ENCODE assay signal across 13 cellular contexts in genomic region chr1:221698579-221699349, GRCh38. TPM values are rescaled to one million over a fixed set of nuclear protein-coding genes. Genes with fewer than 3 reads are reported as not detected.
DNase-seq lines count a peak whose midpoint lies in the region; ATAC-seq and TF ChIP-seq lines count a peak whose summit lies in the region.
"Had no signal": no experiment of that assay in that cellular context is flagged by ENCODE, and none has a peak within 500 bp of the region (broad histone marks: within the 10 kb centered on the region; RNA-seq: fewer than 3 reads in every experiment).

No MANE protein-coding gene starts in this region.

- intact Hi-C loops in CD14-positive monocyte (cut with micrococcal nuclease), result loop anchor here in 1 of 2 donors (5.0 kb wide), 1 partner anchor 44 kb away; the partner anchor contains the start of gene DUSP10

- H3K36me3 ChIP-seq in mesenchymal stem cell (ENCODE audit: control insufficient read depth in 1 of 2, insufficient read depth in 2 of 2, low read depth in 1 of 2, low read length in 2 of 2), result peaks cover 4 to 30% of the 10 kb centered on the region in 2 experiments
- H3K36me3 ChIP-seq: neutrophil had no signal

- H3K27ac ChIP-seq in mesenchymal stem cell (ENCODE audit: low read length, poor library complexity, severe bottlenecking), result no peak overlapping the region
- H3K27ac ChIP-seq: neutrophil had no signal

- no peak overlapping the region for H2AFZ ChIP-seq in mesenchymal stem cell (ENCODE audit: low read depth, low read length)

- H3K14ac ChIP-seq in mesenchymal stem cell (ENCODE audit: low read length in 2 of 2), result no peak overlapping the region

- H3K4ac ChIP-seq in mesenchymal stem cell (ENCODE audit: low read depth in 1 of 2, low read length in 2 of 2), result no peak overlapping the region

- H3K27ac Mint-ChIP-seq in CD14-positive monocyte (peak overlapping the region; percentile 73 to 94 (median 90)), IgD-negative memory B cell (peak overlapping the region in 2 of 3 donors; percentile 3 to 14)
- peak overlapping the region; percentile 10 for H3K27ac Mint-ChIP-seq in activated naive CD8-positive, alpha-beta T cell treated with anti-CD3 and anti-CD28 coated beads, Interleukin-2, amount 50 U/mL, for 24 hours
- H3K27ac Mint-ChIP-seq: memory B cell had no signal

- no peak overlapping the region for H3K4me3 ChIP-seq in mesenchymal stem cell (ENCODE audit: insufficient read depth in 1 of 2, low read depth in 1 of 2, low read length in 2 of 2)

- no peak overlapping the region for H3K9ac ChIP-seq in mesenchymal stem cell (ENCODE audit: low read length)

- peak overlapping the region; percentile 68 for H2AK5ac ChIP-seq in mesenchymal stem cell (ENCODE audit: low read length, severe bottlenecking)

- 96% methylated on average over 2 of the region's 4 CpGs for WGBS in mesenchymal stem cell

- H3K36me3 Mint-ChIP-seq in CD14-positive monocyte (peaks cover 12 to 13% of the 10 kb centered on the region in 2 donors), IgD-negative memory B cell (peaks cover 9% of the 10 kb centered on the region)
- H3K36me3 Mint-ChIP-seq in activated naive CD8-positive, alpha-beta T cell treated with anti-CD3 and anti-CD28 coated beads, Interleukin-2, amount 50 U/mL, for 24 hours (ENCODE audit: low read depth), result peaks cover 39% of the 10 kb centered on the region

- no peaks in the 10 kb centered on the region for H3K27me3 Mint-ChIP-seq in CD14-positive monocyte (ENCODE audit: low read depth in 3 of 3)
- no peaks in the 10 kb centered on the region for H3K27me3 Mint-ChIP-seq in IgD-negative memory B cell
- no peaks in the 10 kb centered on the region for H3K27me3 Mint-ChIP-seq in activated naive CD8-positive, alpha-beta T cell treated with anti-CD3 and anti-CD28 coated beads, Interleukin-2, amount 50 U/mL, for 24 hours
- H3K27me3 Mint-ChIP-seq: memory B cell had no signal

- H2BK12ac ChIP-seq in mesenchymal stem cell (ENCODE audit: low read length in 2 of 2), result peak overlapping the region in 1 of 2 experiments; percentile 57

- no peaks in the 10 kb centered on the region for H3K4me1 ChIP-seq in mesenchymal stem cell (ENCODE audit: control insufficient read depth, insufficient read depth, low read depth, low read length)

- no peak for ATAC-seq in activated naive CD8-positive, alpha-beta T cell treated with anti-CD3 and anti-CD28 coated beads, Interleukin-2, amount 50 U/mL, for 24 hours
- ATAC-seq in omental fat pad (ENCODE audit: low FRiP score), result no peak
- ATAC-seq in HG03354 (IDR thresholded peaks at IDR 0.05; ENCODE audit: poor library complexity, severe bottlenecking, unreplicated experiment), result no peak

- H3K79me1 ChIP-seq in mesenchymal stem cell (replicated peaks; ENCODE audit: low read length, poor library complexity, severe bottlenecking), result no peaks in the 10 kb centered on the region

- H2BK15ac ChIP-seq in mesenchymal stem cell (ENCODE audit: low read depth, poor library complexity, severe bottlenecking), result no peak overlapping the region

- H3K9me3 Mint-ChIP-seq in CD14-positive monocyte (peaks cover 0 to 4% (median under 1%) of the 10 kb centered on the region in 7 donors), IgD-negative memory B cell (no peaks in the 10 kb centered on the region)
- H3K9me3 Mint-ChIP-seq in activated naive CD8-positive, alpha-beta T cell treated with anti-CD3 and anti-CD28 coated beads, Interleukin-2, amount 50 U/mL, for 24 hours, result peaks cover 8% of the 10 kb centered on the region
- H3K9me3 Mint-ChIP-seq: memory B cell had no signal

- no peak overlapping the region for H4K8ac ChIP-seq in mesenchymal stem cell (ENCODE audit: low read length)

- H2BK120ac ChIP-seq in mesenchymal stem cell (ENCODE audit: low read depth, low read length), result no peak overlapping the region

- H3K9me3 ChIP-seq in mesenchymal stem cell (ENCODE audit: control insufficient read depth, low read length), result no peaks in the 10 kb centered on the region
- H3K9me3 ChIP-seq: neutrophil had no signal

- no peak overlapping the region for H4K91ac ChIP-seq in mesenchymal stem cell (ENCODE audit: low read length)

- H3K4me2 ChIP-seq in mesenchymal stem cell (ENCODE audit: low read length, poor library complexity, severe bottlenecking), result no peak overlapping the region

- DNase-seq in CD14-positive monocyte (ENCODE audit: low spot score) (no peak), mesenchymal stem cell (no peak), omental fat pad (ENCODE audit: low spot score) (no peak), hippocampal formation (lab: John Stamatoyannopoulos, UW) (no peak), superior temporal gyrus (ENCODE audit: extremely low spot score) (no peak)
- DNase-seq in activated naive CD8-positive, alpha-beta T cell treated with anti-CD3 and anti-CD28 coated beads, Interleukin-2, amount 50 U/mL, for 24 hours, result no peak
- DNase-seq: activated CD4-positive, alpha-beta T cell treated with anti-CD3 and anti-CD28 coated beads for 48 hours; dermis blood vessel endothelial cell; small intestine had no signal

- TF ChIP-seq CTCF in CD14-positive monocyte (IDR thresholded peaks at IDR 0.05), result no peak
- TF ChIP-seq CTCF in omental fat pad (IDR thresholded peaks at IDR 0.05), result no peak

- H3K4me1 Mint-ChIP-seq in CD14-positive monocyte (peaks cover 57% of the 10 kb centered on the region), IgD-negative memory B cell (no peaks in the 10 kb centered on the region)
- H3K4me1 Mint-ChIP-seq in activated naive CD8-positive, alpha-beta T cell treated with anti-CD3 and anti-CD28 coated beads, Interleukin-2, amount 50 U/mL, for 24 hours, result peaks cover 20% of the 10 kb centered on the region
- H3K4me1 Mint-ChIP-seq: memory B cell had no signal

- H3K4me3 Mint-ChIP-seq in CD14-positive monocyte (peak overlapping the region in 1 of 2 donors; percentile 11), IgD-negative memory B cell (peak overlapping the region in 1 of 4 donors; percentile 60)
- no peak overlapping the region for H3K4me3 Mint-ChIP-seq in activated naive CD8-positive, alpha-beta T cell treated with anti-CD3 and anti-CD28 coated beads, Interleukin-2, amount 50 U/mL, for 24 hours
- H3K4me3 Mint-ChIP-seq: memory B cell had no signal

- H3K23ac ChIP-seq in mesenchymal stem cell (ENCODE audit: low read length in 2 of 2), result no peak overlapping the region

- peak overlapping the region in 1 of 2 experiments; percentile 60 for H3K18ac ChIP-seq in mesenchymal stem cell (ENCODE audit: low read depth in 1 of 2, low read length in 2 of 2)

- H3K27me3 ChIP-seq in mesenchymal stem cell (ENCODE audit: control insufficient read depth in 1 of 2, insufficient read depth in 1 of 2, low read length in 2 of 2), result no peaks in the 10 kb centered on the region
- H3K27me3 ChIP-seq: neutrophil had no signal

- no peak overlapping the region for H2BK5ac ChIP-seq in mesenchymal stem cell (ENCODE audit: low read depth, low read length, poor library complexity, severe bottlenecking)

RNA-seq across cellular contexts. Expression of gene DUSP10, which starts 43.1 kb away (rescaled TPM):
- polyA plus RNA-seq in CD14-positive monocyte, result 10 to 100 TPM; 10.4 to 12.7 TPM
- polyA plus RNA-seq in IgD-negative memory B cell, result 8.6 TPM
- 46.8 TPM for polyA plus RNA-seq in mesenchymal stem cell (2013, experiment 1 of 2)
- polyA plus RNA-seq in mesenchymal stem cell (2013, experiment 2 of 2), result 45.6 TPM
- total RNA-seq in omental fat pad, result 10 to 100 TPM in 2 of 4 donors, 1 to 10 TPM in 2; 3.1 to 13.0 (median 10.2) TPM

Comparison
In these comparisons a context has a peak if more than half of its experiments do, and no peak if none do; other contexts are left out.
1. H3K27ac Mint-ChIP-seq: peak in every context shown above with its lines; median percentile 90 in CD14-positive monocyte; 10 in activated naive CD8-positive, alpha-beta T cell treated with anti-CD3 and anti-CD28 coated beads, Interleukin-2, amount 50 U/mL, for 24 hours; 8 in IgD-negative memory B cell.